ENCODE assay signal across 19 cellular contexts in the genomic region with DNA sequence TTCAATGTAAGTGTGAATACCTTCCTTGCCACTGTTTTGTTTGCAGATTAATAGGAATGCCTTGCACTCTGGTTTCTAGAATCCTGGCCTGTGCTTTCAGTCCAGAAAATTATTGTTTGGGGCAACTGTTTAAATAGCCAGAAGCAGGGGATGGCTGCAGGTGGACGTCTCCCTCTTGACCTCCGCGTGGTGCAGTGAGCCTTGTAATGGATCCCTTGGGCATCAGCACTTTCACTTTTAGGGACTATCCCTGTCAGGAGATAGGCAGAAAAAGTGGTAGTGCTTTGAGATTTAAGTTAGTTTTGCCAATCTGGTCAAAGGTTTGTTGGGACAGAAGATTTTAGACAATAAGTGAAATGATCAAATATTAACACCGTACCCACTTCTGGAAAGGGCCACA.
"Had no signal": no experiment of that assay in that cellular context is flagged by ENCODE, and none has a peak within 500 bp of the region (broad histone marks: within the 10 kb centered on the region; RNA-seq: fewer than 3 reads in every experiment).

No MANE protein-coding gene starts in this region.

- H3K4me3 ChIP-seq: lower lobe of right lung, ovary, tibial nerve, uterus had no signal

- H3K27me3 ChIP-seq: ovary, tibial nerve, uterus had no signal

- H3K36me3 ChIP-seq: ovary, uterus had no signal

- H3K27ac Mint-ChIP-seq: mesothelial cell of epicardium had no signal

- H3K9me3 ChIP-seq: lower lobe of right lung, ovary, uterus had no signal

- H3K9me3 Mint-ChIP-seq: effector memory CD8-positive, alpha-beta T cell; mesothelial cell of epicardium had no signal

- ATAC-seq: effector memory CD8-positive, alpha-beta T cell; lower lobe of right lung had no signal

- H3K4me3 Mint-ChIP-seq: activated naive CD8-positive, alpha-beta T cell treated with anti-CD3 and anti-CD28 coated beads for 36 hours; brain; effector memory CD8-positive, alpha-beta T cell; immature natural killer cell; mesothelial cell of epicardium; neural crest cell had no signal

- H3K27ac ChIP-seq: epithelial cell of prostate, lower lobe of right lung, ovary, uterus had no signal

- FAIRE-seq: frontal cortex had no signal

- H3K4me1 ChIP-seq: lower lobe of right lung, tibial nerve had no signal

- H3K27me3 Mint-ChIP-seq: activated naive CD8-positive, alpha-beta T cell treated with anti-CD3 and anti-CD28 coated beads for 36 hours; brain; effector memory CD8-positive, alpha-beta T cell had no signal

- DNase-seq: activated CD4-positive, alpha-beta T cell treated with anti-CD3 and anti-CD28 coated beads, Interleukin-2, amount 50 U/mL, for 1 hour; activated CD4-positive, CD25-positive, alpha-beta regulatory T cell; activated effector memory CD4-positive, alpha-beta T cell treated with anti-CD3 and anti-CD28 coated beads, Interleukin-2, amount 50 U/mL, for 16 hours; activated naive CD8-positive, alpha-beta T cell treated with anti-CD3 and anti-CD28 coated beads for 36 hours; amygdala; cerebellar nuclear complex; effector memory CD8-positive, alpha-beta T cell; head of caudate nucleus; immature natural killer cell; lower lobe of right lung; ovary; stimulated activated naive CD4-positive, alpha-beta T cell; uterus had no signal

- H3K4me1 Mint-ChIP-seq: mesothelial cell of epicardium had no signal
